Comparison of ENCODE assay signal across 1 cellular context in genomic region chr2:119224391-119224972, GRCh38.
TF ChIP-seq lines count a peak whose summit lies in the region.

No MANE protein-coding gene starts in this region.

TF ChIP-seq in H1, 55 proteins besides CTCF, POLR2A, EP300 and RAD21 (continued from another document):
- TF ChIP-seq RNF2 (IDR thresholded peaks at IDR 0.05; ENCODE audit: borderline replicate concordance, low read depth, low read length, missing control alignments, poor library complexity, severe bottlenecking) (no peak), TEAD4 (IDR thresholded peaks at IDR 0.05; ENCODE audit: low read depth, low read length) (no peak), ZNF274 (IDR thresholded peaks at IDR 0.05; ENCODE audit: borderline replicate concordance, extremely low read depth, low read length) (no peak), BACH1 (IDR thresholded peaks at IDR 0.05; ENCODE audit: low read length) (no peak), SIRT6 (IDR thresholded peaks at IDR 0.05; ENCODE audit: low read length) (no peak), TBP (IDR thresholded peaks at IDR 0.05; ENCODE audit: low read depth, low read length) (no peak), KDM1A (IDR thresholded peaks at IDR 0.05; ENCODE audit: borderline replicate concordance, low read length) (no peak), POLR2AphosphoS5 (IDR thresholded peaks at IDR 0.05; ENCODE audit: low read depth, low read length) (no peak), CREB1 (IDR thresholded peaks at IDR 0.05) (no peak)
